ENCODE assay signal across 25 cellular contexts in the genomic region with DNA sequence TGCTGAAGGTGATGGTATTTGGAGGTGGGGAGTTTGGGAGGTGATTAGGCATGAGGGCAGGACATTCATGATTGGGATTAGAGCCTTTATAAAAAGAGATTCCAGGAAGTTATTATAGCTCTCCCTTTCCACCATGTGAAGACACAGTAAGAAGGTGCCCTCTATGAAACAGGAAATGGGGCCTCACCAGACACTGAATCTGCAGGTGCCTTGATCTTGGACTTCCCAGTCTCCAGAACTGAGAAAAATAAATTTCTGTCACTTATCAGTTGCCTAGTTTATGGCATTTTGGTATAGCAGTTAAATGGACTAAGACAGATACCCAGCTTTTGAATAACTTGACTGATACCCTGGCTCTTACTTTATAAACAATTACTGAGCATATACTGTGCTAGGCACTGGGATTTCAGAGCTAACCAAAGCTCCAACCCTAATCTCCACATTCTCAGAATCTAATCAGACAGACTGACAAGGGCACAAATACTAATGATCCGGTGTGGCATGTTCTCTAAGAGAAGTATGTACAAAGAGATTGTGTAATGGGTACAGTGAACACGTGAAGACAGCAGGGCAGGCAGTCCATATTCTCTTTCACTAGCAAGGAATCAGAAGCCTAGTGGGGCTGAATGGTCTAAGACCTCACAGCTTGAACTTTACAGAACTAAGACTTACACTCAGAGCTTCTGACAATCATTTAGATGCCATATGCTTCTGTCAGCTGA.
DNase-seq lines count a peak whose midpoint lies in the region; ATAC-seq, FAIRE-seq and TF ChIP-seq lines count a peak whose summit lies in the region.
"Had no signal": no experiment of that assay in that cellular context is flagged by ENCODE, and none has a peak within 500 bp of the region (broad histone marks: within the 10 kb centered on the region; RNA-seq: fewer than 3 reads in every experiment).

No MANE protein-coding gene starts in this region.

- peaks cover 18% of the 10 kb centered on the region for H3K4me1 Mint-ChIP-seq in progenitor cell of endocrine pancreas (ENCODE audit: low read depth)
- H3K4me1 Mint-ChIP-seq: B cell had no signal

- in situ Hi-C loops in HepG2 (cut with HindIII; ENCODE audit: extremely low pct_ligation_motif_present, low pct_unique_long_range_greater_than_20kb), result no loop called here

- H3K4me2 ChIP-seq in HepG2 (ENCODE audit: low read depth, low read length), result peak overlapping the region; percentile 3; the same call in 1 of the 2 replicates
- H3K4me2 ChIP-seq: A549; BLaER1 treated with 17β-estradiol and CSF1 and Interleukin-3, amounts not matched to agents 10 nM and 100 nM had no signal

- no peak for FAIRE-seq in HepG2 (lab: Jason Lieb, UNC)
- FAIRE-seq: GM12891, GM19239 had no signal

- H3K4me1 ChIP-seq in body of pancreas, result peaks cover 26% of the 10 kb centered on the region
- H3K4me1 ChIP-seq in HepG2 (ENCODE audit: insufficient read depth, low read length), result peaks cover 57% of the 10 kb centered on the region
- H3K4me1 ChIP-seq in right lobe of liver, result peaks cover 0 to 21% (median 3%) of the 10 kb centered on the region in 4 donors
- H3K4me1 ChIP-seq: A549 had no signal

- intact Hi-C loops in body of pancreas (cut with DNase I), result no loop called here
- intact Hi-C loops in HepG2 (cut with micrococcal nuclease; ENCODE audit: unreplicated experiment), result no loop called here
- intact Hi-C loops in right lobe of liver (cut with DNase I), result no loop called here

- no peaks in the 10 kb centered on the region for H3K36me3 ChIP-seq in body of pancreas (replicated peaks in 1 of 2; ENCODE audit: insufficient read depth in 1 of 2, low read depth in 2 of 2)
- no peaks in the 10 kb centered on the region for H3K36me3 ChIP-seq in HepG2 (replicated peaks in 1 of 2; ENCODE audit: control insufficient read depth in 1 of 2, insufficient read depth in 2 of 2, low read length in 2 of 2)
- no peaks in the 10 kb centered on the region for H3K36me3 ChIP-seq in right lobe of liver
- H3K36me3 ChIP-seq in MG63, result no peaks in the 10 kb centered on the region
- H3K36me3 ChIP-seq: BLaER1 treated with 17β-estradiol and CSF1 and Interleukin-3, amounts not matched to agents 10 nM and 100 nM had no signal

- POLR2A ChIA-PET in HepG2 (lab: Yijun Ruan, JAX), result interaction anchor here (1.5 kb wide), 1 partner anchor 37 kb away, joined by 8 read pairs; no protein-coding TSS in a partner anchor

- no peak overlapping the region for H3K9ac ChIP-seq in HepG2 (ENCODE audit: insufficient read depth, low read depth, low read length)
- H3K9ac ChIP-seq: BLaER1 treated with 17β-estradiol and CSF1 and Interleukin-3, amounts not matched to agents 10 nM and 100 nM had no signal

- CTCF ChIA-PET in HepG2 (lab: Yijun Ruan, JAX; ENCODE audit: low intra/inter-chr PET ratio, low total read pairs), result no interaction called here

- no peaks in the 10 kb centered on the region for H3K27me3 ChIP-seq in body of pancreas
- H3K27me3 ChIP-seq in HepG2 (ENCODE audit: control insufficient read depth in 1 of 2, insufficient read depth in 2 of 2, low read length in 2 of 2), result no peaks in the 10 kb centered on the region
- no peaks in the 10 kb centered on the region for H3K27me3 ChIP-seq in right lobe of liver
- H3K27me3 ChIP-seq in MG63, result peaks cover 5% of the 10 kb centered on the region; the same call in 1 of the 2 replicates
- H3K27me3 ChIP-seq: BLaER1 treated with 17β-estradiol and CSF1 and Interleukin-3, amounts not matched to agents 10 nM and 100 nM had no signal

- WGBS in body of pancreas, 2 donors, result 0 to 20% methylated on average over 2 of the region's 2 CpGs
- WGBS in HepG2 (ENCODE audit: low lambda C conversion rate), result 37% methylated on average over 2 of the region's 2 CpGs
- 27% methylated on average over 2 of the region's 2 CpGs for WGBS in right lobe of liver (ENCODE audit: insufficient coverage, low coverage, low lambda C conversion rate, missing lambda C conversion rate)

- DNase-seq in body of pancreas (peak; percentile 21 to 42 (median 28)), HepG2 (ENCODE audit: low spot score) (peak; percentile 11), right lobe of liver (peak in 1 of 3 donors; percentile 50), progenitor cell of endocrine pancreas (ENCODE audit: low spot score, unreplicated experiment) (no peak), GDM1 (lab: John Stamatoyannopoulos, UW) (no peak), MG63 (no peak)
- no peak for DNase-seq in activated CD4-positive, CD25-positive, alpha-beta regulatory T cell (lab: John Stamatoyannopoulos, UW)
- DNase-seq: AML-193; CD4-positive, alpha-beta T cell; CD8-positive, alpha-beta T cell; COR-L47; DMS 273 treated with DMSO at 0.1 percent for 48 hours; DMS153; DMS53; DMS79; DND-41; EL; GF-D8 had no signal

- no peaks in the 10 kb centered on the region for H3K36me3 Mint-ChIP-seq in progenitor cell of endocrine pancreas (ENCODE audit: insufficient read depth)
- H3K36me3 Mint-ChIP-seq: CD8-positive, alpha-beta T cell had no signal

- H3K27me3 Mint-ChIP-seq in progenitor cell of endocrine pancreas, result no peaks in the 10 kb centered on the region
- H3K27me3 Mint-ChIP-seq: CD4-positive, alpha-beta T cell had no signal

- H3K27ac Mint-ChIP-seq in progenitor cell of endocrine pancreas, result peak overlapping the region; percentile 68
- H3K27ac Mint-ChIP-seq: B cell; CD4-positive, alpha-beta T cell; CD8-positive, alpha-beta T cell had no signal

- H3K27ac ChIP-seq in body of pancreas (peak overlapping the region in 2 of 4 donors; percentile 19 to 66), HepG2 (ENCODE audit: extremely low read length, insufficient read depth, low read length) (peak overlapping the region; percentile 12), right lobe of liver (peak overlapping the region in 2 of 3 donors; percentile 41 to 69)
- H3K27ac ChIP-seq: 22Rv1; A549; BLaER1 treated with 17β-estradiol and CSF1 and Interleukin-3, amounts not matched to agents 10 nM and 100 nM; C4-2B had no signal

- no peak for TF ChIP-seq CTCF in body of pancreas (IDR thresholded peaks at IDR 0.05)
- no peak for TF ChIP-seq CTCF in HepG2 (CRISPR knock-in tag; IDR thresholded peaks at IDR 0.05)
- TF ChIP-seq CTCF in right lobe of liver (IDR thresholded peaks at IDR 0.05), result no peak
- TF ChIP-seq CTCF in progenitor cell of endocrine pancreas (IDR thresholded peaks at IDR 0.05; ENCODE audit: unreplicated experiment), result no peak

- no peak overlapping the region for H3K4me3 ChIP-seq in body of pancreas
- no peak overlapping the region for H3K4me3 ChIP-seq in HepG2 (replicated peaks in 1 of 3; ENCODE audit: insufficient read depth in 1 of 3, low read depth in 2 of 3, low read length in 3 of 3)
- no peak overlapping the region for H3K4me3 ChIP-seq in right lobe of liver
- no peak overlapping the region for H3K4me3 ChIP-seq in MG63
- H3K4me3 ChIP-seq: A549; BLaER1 treated with 17β-estradiol and CSF1 and Interleukin-3, amounts not matched to agents 10 nM and 100 nM had no signal

- peaks cover 7% of the 10 kb centered on the region for H3K9me3 Mint-ChIP-seq in progenitor cell of endocrine pancreas (ENCODE audit: low read depth)
- H3K9me3 Mint-ChIP-seq: CD8-positive, alpha-beta T cell had no signal

- ATAC-seq in body of pancreas (peak; percentile 95), HepG2 (no peak), right lobe of liver (peak; percentile 89 to 97 (median 96))
- ATAC-seq: A549; CD8-positive, alpha-beta T cell had no signal

- TF ChIP-seq EP300 in HepG2 (IDR thresholded peaks at IDR 0.05; ENCODE audit: low read depth in 2 of 2, low read length in 2 of 2) (no peak; a peak in 1 of 4 replicates), HepG2 (CRISPR knock-in tag; IDR thresholded peaks at IDR 0.05; ENCODE audit: borderline replicate concordance) (no peak)

- TF ChIP-seq POLR2A in body of pancreas (IDR thresholded peaks at IDR 0.05) (no peak), HepG2 (IDR thresholded peaks at IDR 0.05; ENCODE audit: insufficient read depth in 1 of 2, low read depth in 2 of 2, low read length in 2 of 2) (no peak), right lobe of liver (IDR thresholded peaks at IDR 0.05) (peak; percentile 31)

- H3K9me3 ChIP-seq in body of pancreas, result no peaks in the 10 kb centered on the region
- H3K9me3 ChIP-seq in HepG2 (ENCODE audit: low read length), result peaks cover 6% of the 10 kb centered on the region; the same call in 1 of the 2 replicates
- no peaks in the 10 kb centered on the region for H3K9me3 ChIP-seq in right lobe of liver
- no peaks in the 10 kb centered on the region for H3K9me3 ChIP-seq in MG63
- H3K9me3 ChIP-seq: A549 had no signal

- H3K79me2 ChIP-seq in HepG2 (ENCODE audit: insufficient read depth, low read length), result no peaks in the 10 kb centered on the region

- no peaks in the 10 kb centered on the region for H4K20me1 ChIP-seq in HepG2 (ENCODE audit: insufficient read depth, low read length)
- H4K20me1 ChIP-seq: BLaER1 treated with 17β-estradiol and CSF1 and Interleukin-3, amounts not matched to agents 10 nM and 100 nM had no signal

- H3K4me3 Mint-ChIP-seq in progenitor cell of endocrine pancreas (ENCODE audit: low read depth), result no peak overlapping the region
- H3K4me3 Mint-ChIP-seq: B cell; CD4-positive, alpha-beta T cell; CD8-positive, alpha-beta T cell had no signal

- BruUV-seq in HepG2 (replicated peaks; lab: Mats Ljungman, UMichigan), result no TSS peak

- no peak for TF ChIP-seq RAD21 in HepG2 (CRISPR knock-in tag; IDR thresholded peaks at IDR 0.05)

- peak overlapping the region; percentile 70 for H2AFZ ChIP-seq in HepG2 (ENCODE audit: low read length)

TF ChIP-seq in HepG2, 621 proteins besides CTCF, POLR2A, EP300 and RAD21 (continues in another document):
- peak; percentile 9; the same call in 1 of the 2 replicates for TF ChIP-seq SMC3 (IDR thresholded peaks at IDR 0.05; ENCODE audit: low read length)
- no peak for TF ChIP-seq ZNF264 (CRISPR knock-in tag; IDR thresholded peaks at IDR 0.05)
- peak; percentile 36; the same call in 1 of the 2 replicates for TF ChIP-seq SOX5 (CRISPR knock-in tag; IDR thresholded peaks at IDR 0.05; ENCODE audit: borderline replicate concordance)
- TF ChIP-seq CEBPG (CRISPR knock-in tag; IDR thresholded peaks at IDR 0.05), result peak; percentile 62
- no peak for TF ChIP-seq HNRNPLL (IDR thresholded peaks at IDR 0.05; ENCODE audit: low read depth, low read length, poor library complexity, severe bottlenecking)
- TF ChIP-seq ZNF7 (CRISPR knock-in tag; IDR thresholded peaks at IDR 0.05), result peak; percentile 81
- TF ChIP-seq ZNF564 (CRISPR knock-in tag; IDR thresholded peaks at IDR 0.05), result peak; percentile 92; the same call in 1 of the 2 replicates

Comparison
In these comparisons a context has a peak if more than half of its experiments do, and no peak if none do; other contexts are left out.
1. DNase-seq: peak in body of pancreas (4 of 4) and HepG2 (single experiment); none in progenitor cell of endocrine pancreas (single experiment), activated CD4-positive, CD25-positive, alpha-beta regulatory T cell (0 of 4), GDM1 (single experiment) and MG63 (single experiment).